Comparison of ENCODE assay signal across 10 cellular contexts in genomic region chr2:168470880-168471475, GRCh38. TPM values are rescaled to one million over a fixed set of nuclear protein-coding genes. Genes with fewer than 3 reads are reported as not detected.
DNase-seq lines count a peak whose midpoint lies in the region; ATAC-seq and TF ChIP-seq lines count a peak whose summit lies in the region.
"Had no signal": no experiment of that assay in that cellular context is flagged by ENCODE, and none has a peak within 500 bp of the region (broad histone marks: within the 10 kb centered on the region; RNA-seq: fewer than 3 reads in every experiment).

No MANE protein-coding gene starts in this region.

- no peak for ATAC-seq in CD4-positive, alpha-beta T cell (ENCODE audit: poor library complexity)
- peak; percentile 40 for ATAC-seq in GM19025 (IDR thresholded peaks at IDR 0.05; ENCODE audit: low read depth, unreplicated experiment)
- ATAC-seq in HG02885 (IDR thresholded peaks at IDR 0.05; ENCODE audit: poor library complexity, unreplicated experiment), result peak; percentile 64
- no peak for ATAC-seq in gastrocnemius medialis
- ATAC-seq in HG03175 (IDR thresholded peaks at IDR 0.05; ENCODE audit: unreplicated experiment), result no peak

- no peak for TF ChIP-seq POLR2A in gastrocnemius medialis (IDR thresholded peaks at IDR 0.05)

- H3K36me3 ChIP-seq in gastrocnemius medialis, result no peaks in the 10 kb centered on the region

- no peak overlapping the region for H3K4me3 ChIP-seq in gastrocnemius medialis

- H3K27ac ChIP-seq in CD4-positive, alpha-beta T cell (ENCODE audit: low read depth, low read length), result no peak overlapping the region
- H3K27ac ChIP-seq in gastrocnemius medialis, result no peak overlapping the region

- H3K9me3 Mint-ChIP-seq in CD4-positive, alpha-beta T cell, result no peaks in the 10 kb centered on the region
- H3K9me3 Mint-ChIP-seq in CD14-positive monocyte, result peaks cover 0 to 1% (median 0%) of the 10 kb centered on the region in 7 donors

- no peaks in the 10 kb centered on the region for H3K9me3 ChIP-seq in CD4-positive, alpha-beta T cell (ENCODE audit: control insufficient read depth, low read length)
- H3K9me3 ChIP-seq in gastrocnemius medialis, result no peaks in the 10 kb centered on the region

- no peaks in the 10 kb centered on the region for H3K27me3 ChIP-seq in CD4-positive, alpha-beta T cell (ENCODE audit: control insufficient read depth, insufficient read depth, low read length)
- no peaks in the 10 kb centered on the region for H3K27me3 ChIP-seq in gastrocnemius medialis

- no peaks in the 10 kb centered on the region for H3K36me3 Mint-ChIP-seq in CD4-positive, alpha-beta T cell (ENCODE audit: low read depth)
- peaks cover 3 to 12% of the 10 kb centered on the region in 2 donors for H3K36me3 Mint-ChIP-seq in CD14-positive monocyte

- H3K4me1 Mint-ChIP-seq in CD4-positive, alpha-beta T cell (ENCODE audit: low read depth), result peaks cover 80% of the 10 kb centered on the region
- peaks cover 54% of the 10 kb centered on the region for H3K4me1 Mint-ChIP-seq in CD14-positive monocyte

- peak overlapping the region; percentile 25 for H3K27ac Mint-ChIP-seq in CD4-positive, alpha-beta T cell
- peak overlapping the region in 1 of 7 donors; percentile 31 for H3K27ac Mint-ChIP-seq in CD14-positive monocyte

- POLR2A ChIA-PET in CD4-positive, alpha-beta T cell (lab: Charles Lee), result interaction anchor here (0.5 kb wide), 1 partner anchor 59 kb away, joined by 4 read pairs; no protein-coding TSS in a partner anchor

- peaks cover 15 to 19% of the 10 kb centered on the region in 2 donors for H3K4me1 ChIP-seq in gastrocnemius medialis

- H3K4me3 Mint-ChIP-seq in CD4-positive, alpha-beta T cell, result no peak overlapping the region
- H3K4me3 Mint-ChIP-seq in CD14-positive monocyte, result no peak overlapping the region
- H3K4me3 Mint-ChIP-seq: activated naive CD8-positive, alpha-beta T cell treated with anti-CD3 and anti-CD28 coated beads, Interleukin-2, amount 10 ng/mL, durations not matched to agents 7 days and 5 days had no signal

- intact Hi-C loops in CD4-positive, alpha-beta T cell (cut with DNase I, micrococcal nuclease), result no loop called here
- intact Hi-C loops in CD14-positive monocyte (cut with micrococcal nuclease), result no loop called here
- intact Hi-C loops in gastrocnemius medialis (cut with DNase I; ENCODE audit: low total_unique reads), result no loop called here

- in situ Hi-C loops in gastrocnemius medialis (cut with MboI; ENCODE audit: low sequenced_read_pairs in 4 of 4), result no loop called here

- CTCF ChIA-PET in CD4-positive, alpha-beta T cell (lab: Charles Lee), result interaction anchor here (0.6 to 1.7 kb wide), 3 partner anchors 11 to 19 kb away, joined by 3 to 4 read pairs (median 4); no protein-coding TSS in a partner anchor

- no peak for TF ChIP-seq CTCF in CD4-positive, alpha-beta T cell (IDR thresholded peaks at IDR 0.05)
- TF ChIP-seq CTCF in CD14-positive monocyte (IDR thresholded peaks at IDR 0.05), result no peak
- no peak for TF ChIP-seq CTCF in gastrocnemius medialis (IDR thresholded peaks at IDR 0.05 in 4 of 5, conservative IDR thresholded peaks at IDR 0.05 in 1 of 5)

- no peaks in the 10 kb centered on the region for H3K27me3 Mint-ChIP-seq in CD4-positive, alpha-beta T cell
- no peaks in the 10 kb centered on the region for H3K27me3 Mint-ChIP-seq in CD14-positive monocyte (ENCODE audit: low read depth in 3 of 3)
- H3K27me3 Mint-ChIP-seq: activated naive CD8-positive, alpha-beta T cell treated with anti-CD3 and anti-CD28 coated beads, Interleukin-2, amount 10 ng/mL, durations not matched to agents 7 days and 5 days had no signal

- no peak for DNase-seq in CD4-positive, alpha-beta T cell
- DNase-seq in cerebellum (ENCODE audit: low spot score) (peak; percentile 53), CD14-positive monocyte (ENCODE audit: low spot score) (no peak), ureter (ENCODE audit: low spot score) (no peak), gastrocnemius medialis (no peak)
- DNase-seq: activated naive CD8-positive, alpha-beta T cell treated with anti-CD3 and anti-CD28 coated beads, Interleukin-2, amount 10 ng/mL, durations not matched to agents 7 days and 5 days; NCI-H526 treated with DMSO at 0.1 percent for 48 hours had no signal

RNA-seq across cellular contexts. Expression of gene CERS6, which starts 14.9 kb away (rescaled TPM):
- 10 to 100 TPM; 16.9 to 17.9 TPM for total RNA-seq in CD4-positive, alpha-beta T cell
- 73.6 TPM for total RNA-seq in cerebellum
- polyA plus RNA-seq in CD14-positive monocyte, result 10 to 100 TPM; 15.6 to 17.7 TPM
- 29.3 TPM for total RNA-seq in ureter
- total RNA-seq in gastrocnemius medialis, result 10 to 100 TPM; 11.9 to 18.0 (median 14.7) TPM

Comparison
In these comparisons a context has a peak if more than half of its experiments do, and no peak if none do; other contexts are left out.
1. ATAC-seq: peak in GM19025 (single experiment) and HG02885 (single experiment); none in CD4-positive, alpha-beta T cell (single experiment), gastrocnemius medialis (0 of 2) and HG03175 (single experiment).